ENCODE assay signal across 8 cellular contexts in the genomic region with DNA sequence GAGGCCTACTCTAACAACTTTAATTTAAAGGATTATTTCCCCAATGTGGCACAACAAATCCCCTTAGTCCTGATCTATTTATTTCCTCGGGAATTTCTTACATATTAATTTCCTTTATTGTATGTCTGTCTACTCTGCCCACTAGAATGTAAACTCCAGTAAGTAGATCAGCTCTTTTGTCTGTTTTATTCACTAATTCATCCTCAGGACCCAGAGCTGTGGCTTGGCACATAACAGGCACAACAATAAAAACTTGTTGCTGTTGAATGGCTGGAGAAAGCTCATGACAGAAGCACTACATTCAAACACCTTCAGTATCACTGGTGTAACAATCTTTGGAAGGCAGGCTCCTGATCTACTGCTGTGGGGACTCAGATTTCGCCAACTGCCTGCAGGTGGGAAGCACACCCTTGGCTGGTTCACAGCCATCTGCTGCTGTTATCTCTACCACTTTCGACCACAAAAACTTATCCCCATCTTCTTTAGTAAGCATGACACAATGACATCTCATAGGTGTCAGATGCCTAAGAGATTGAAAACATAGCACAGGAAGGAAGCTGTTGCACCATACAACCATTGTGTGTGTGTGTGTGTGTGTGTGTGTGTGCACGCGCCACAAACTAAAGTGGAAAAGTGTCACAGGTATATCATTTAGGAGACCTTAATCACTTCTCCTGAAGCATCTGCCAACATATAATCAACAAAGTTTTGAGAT. TPM values are rescaled to one million over a fixed set of nuclear protein-coding genes. Genes with fewer than 3 reads are reported as not detected.
A peak's percentile ranks its signal among the peaks of the same experiment; 100 is the strongest.
DNase-seq lines count a peak whose midpoint lies in the region; ATAC-seq, FAIRE-seq and TF ChIP-seq lines count a peak whose summit lies in the region.

No MANE protein-coding gene starts in this region.

- peaks cover 37% of the 10 kb centered on the region for H3K36me3 ChIP-seq in K562 (ENCODE audit: control insufficient read depth, insufficient read depth, low read length)

- BruUV-seq in K562 (replicated peaks; lab: Mats Ljungman, UMichigan), result no TSS peak

- no peaks in the 10 kb centered on the region for H3K27me3 Mint-ChIP-seq in stimulated activated naive CD8-positive, alpha-beta T cell treated with anti-CD3 and anti-CD28 coated beads, Interleukin-15, amount 100 ng/mL, for 72 hours

- in situ Hi-C loops in K562 (cut with MboI), result no loop called here

- POLR2A ChIA-PET in K562 (lab: Yijun Ruan, JAX), result interaction anchor here (0.5 to 10.1 kb wide), 9 partner anchors 11 to 663 kb away, joined by 3 to 212 read pairs (median 6); partner anchors contain the start of genes C22orf39, CDC45, HIRA and MRPL40

- DNase-seq in activated naive CD4-positive, alpha-beta T cell treated with Interleukin-2 at 50 U/mL for 16 hours, result peak; percentile 36
- no peak for DNase-seq in activated naive CD4-positive, alpha-beta T cell (lab: John Stamatoyannopoulos, UW)
- peak; percentile 51 for DNase-seq in NB4 (ENCODE audit: low read depth)
- DNase-seq in K562 (ENCODE audit: extremely low read depth in 1 of 4, low spot score in 3 of 4), result peak; percentile 87 to 96 (median 90)
- DNase-seq in stimulated activated naive CD8-positive, alpha-beta T cell treated with anti-CD3 and anti-CD28 coated beads, Interleukin-15, amount 100 ng/mL, for 72 hours, result peak; percentile 27 to 52
- DNase-seq in AML-193 (lab: John Stamatoyannopoulos, UW), result no peak

- WGBS in K562 (ENCODE audit: insufficient coverage, low coverage, missing lambda C conversion rate), result 24% methylated on average over 5 of the region's 5 CpGs

- peaks cover 24% of the 10 kb centered on the region for H3K9me1 ChIP-seq in K562 (ENCODE audit: control insufficient read depth, insufficient read depth, low read length)

- H3K9me3 ChIP-seq in K562 (replicated peaks; ENCODE audit: control insufficient read depth, insufficient read depth, low read depth, low read length), result no peaks in the 10 kb centered on the region

- intact Hi-C loops in K562 (cut with micrococcal nuclease), result loop anchor here (1.0 to 10.0 kb wide), 6 partner anchors 11 to 605 kb away; partner anchors contain the start of genes C22orf39 and TANGO2

- H3K27ac Mint-ChIP-seq in stimulated activated naive CD8-positive, alpha-beta T cell treated with anti-CD3 and anti-CD28 coated beads, Interleukin-15, amount 100 ng/mL, for 72 hours, result peak overlapping the region; percentile 43 to 67

- peak; percentile 98 for TF ChIP-seq EP300 in K562 (IDR thresholded peaks at IDR 0.05; ENCODE audit: low read length)

- ATAC-seq in K562 (peak; percentile 68), GM19023 (IDR thresholded peaks at IDR 0.05; ENCODE audit: unreplicated experiment) (no peak), GM18873 (IDR thresholded peaks at IDR 0.05; ENCODE audit: low FRiP score, unreplicated experiment) (no peak)
- ATAC-seq in stimulated activated naive CD8-positive, alpha-beta T cell treated with anti-CD3 and anti-CD28 coated beads, Interleukin-15, amount 100 ng/mL, for 72 hours, result peak; percentile 100

- no peaks in the 10 kb centered on the region for H3K27me3 ChIP-seq in K562 (ENCODE audit: control insufficient read depth in 2 of 2, insufficient read depth in 2 of 2, low read length in 2 of 2)

- peak overlapping the region; percentile 64 for H3K27ac ChIP-seq in K562 (ENCODE audit: extremely low read depth, low read depth, low read length)

- peaks cover 100% of the 10 kb centered on the region for H3K79me2 ChIP-seq in K562 (ENCODE audit: control insufficient read depth, insufficient read depth, low read length)

- H3K4me3 Mint-ChIP-seq in stimulated activated naive CD8-positive, alpha-beta T cell treated with anti-CD3 and anti-CD28 coated beads, Interleukin-15, amount 100 ng/mL, for 72 hours, result peak overlapping the region; percentile 43 to 46

- TF ChIP-seq RAD21 in K562 (CRISPR knock-in tag; conservative IDR thresholded peaks at IDR 0.05 in 1 of 2, IDR thresholded peaks at IDR 0.05 in 1 of 2), result no peak

- H3K4me1 ChIP-seq in K562 (replicated peaks in 1 of 2; ENCODE audit: control insufficient read depth in 2 of 2, insufficient read depth in 2 of 2, low read length in 2 of 2), result peaks cover 44 to 50% of the 10 kb centered on the region in 2 experiments

- TF ChIP-seq POLR2A in NB4 (IDR thresholded peaks at IDR 0.05; ENCODE audit: extremely low read depth, insufficient read length) (no peak), K562 (conservative IDR thresholded peaks at IDR 0.05) (no peak)

- H4K20me1 ChIP-seq in K562 (replicated peaks; ENCODE audit: control insufficient read depth, insufficient read depth, low read length), result peaks cover 58% of the 10 kb centered on the region

- H3K4me2 ChIP-seq in K562 (ENCODE audit: insufficient read depth, low read length), result peak overlapping the region; percentile 57

- no peak overlapping the region for H2AFZ ChIP-seq in K562 (ENCODE audit: low read depth, low read length)

- H3K9ac ChIP-seq in K562 (ENCODE audit: insufficient read depth in 1 of 2, low read depth in 2 of 2, low read length in 2 of 2), result peak overlapping the region in 1 of 2 experiments; percentile 4; a peak in 2 of 4 replicates

- peaks cover 51% of the 10 kb centered on the region for H3K4me1 Mint-ChIP-seq in stimulated activated naive CD8-positive, alpha-beta T cell treated with anti-CD3 and anti-CD28 coated beads, Interleukin-15, amount 100 ng/mL, for 72 hours

- peak; percentile 76 for FAIRE-seq in K562 (lab: Jason Lieb, UNC)

- H3K4me3 ChIP-seq in NB4 (ENCODE audit: low read depth, low read length), result no peak overlapping the region
- no peak overlapping the region for H3K4me3 ChIP-seq in K562

- no peaks in the 10 kb centered on the region for H3K9me3 Mint-ChIP-seq in stimulated activated naive CD8-positive, alpha-beta T cell treated with anti-CD3 and anti-CD28 coated beads, Interleukin-15, amount 100 ng/mL, for 72 hours

- CTCF ChIA-PET in K562 (lab: Yijun Ruan, JAX; ENCODE audit: low intra/inter-chr PET ratio), result interaction anchor here (0.7 kb wide), 1 partner anchor 22 kb away, joined by 3 read pairs; no protein-coding TSS in a partner anchor

- TF ChIP-seq CTCF in NB4 (IDR thresholded peaks at IDR 0.05; ENCODE audit: low read depth, low read length) (no peak), K562 (IDR thresholded peaks at IDR 0.05 in 2 of 3, conservative IDR thresholded peaks at IDR 0.05 in 1 of 3; ENCODE audit: insufficient read depth in 2 of 3, low read depth in 1 of 3, low read length in 3 of 3) (peak in 1 of 3 experiments; percentile 19; a peak in 2 of 6 replicates)

RNA-seq across cellular contexts. Expression of gene HIRA, which starts 11.9 kb away (rescaled TPM):
- 103 and 120 TPM in 2 replicates for total RNA-seq in K562 (2011; cell fraction: chromatin; rRNA removed; ENCODE audit: low replicate concordance)
- 79.7 and 81.6 TPM in 2 replicates for total RNA-seq in K562 (2011; cell fraction: nucleolus; rRNA removed)
- total RNA-seq in K562 (2011; cell fraction: nucleoplasm; rRNA removed), result 66.5 and 67.1 TPM in 2 replicates
- total RNA-seq in K562 (2014; rRNA removed) (58.3 and 70.6 TPM in 2 replicates), K562 (2014; rRNA removed; fragmentation: Illumina TruSeq; extraction: Trizol) (53.9 and 54.0 TPM in 2 replicates), K562 (2015; rRNA removed; fragmentation: Illumina TruSeq; extraction: Trizol) (57.5 and 58.4 TPM in 2 replicates), K562 (2021) (115 and 132 TPM in 2 replicates)
- polyA plus RNA-seq in K562 (2011; rRNA removed) (71.7 and 82.2 TPM in 2 replicates), K562 (2014; fragmentation: Illumina TruSeq; extraction: Trizol) (106 and 114 TPM in 2 replicates), K562 (2014; fragmentation: Nextera tagmentation; extraction: Ambion mirVana) (1 to 10 TPM in 1 of 2 experiments, under 1 TPM in 1; 0.96 to 1.2 TPM), K562 (2014; rRNA removed) (80.0 and 80.8 TPM in 2 replicates)
- 105 and 109 TPM in 2 replicates for polyA plus RNA-seq in K562 (2011; cell fraction: cytosol; rRNA removed)
- 104 and 124 TPM in 2 replicates for polyA plus RNA-seq in K562 (2011; cell fraction: nucleus; rRNA removed)
- 91.6 and 91.8 TPM in 2 replicates for polyA plus RNA-seq in K562 (2012)
- polyA minus RNA-seq in K562 (2011; rRNA and poly(A)+ RNA removed), result 93.7 and 126 TPM in 2 replicates
- polyA minus RNA-seq in K562 (2011; cell fraction: cytosol; rRNA and poly(A)+ RNA removed), result 65.3 and 93.4 TPM in 2 replicates
- polyA minus RNA-seq in K562 (2011; cell fraction: nucleus; rRNA and poly(A)+ RNA removed), result 30.3 and 61.3 TPM in 2 replicates

RNA-seq across cellular contexts. Expression of gene MRPL40, which starts 12.7 kb away (rescaled TPM):
- total RNA-seq in K562 (2011; cell fraction: chromatin; rRNA removed; ENCODE audit: low replicate concordance), result 13.9 and 26.1 TPM in 2 replicates
- 29.0 and 32.5 TPM in 2 replicates for total RNA-seq in K562 (2011; cell fraction: nucleolus; rRNA removed)
- total RNA-seq in K562 (2011; cell fraction: nucleoplasm; rRNA removed), result 25.1 and 32.0 TPM in 2 replicates
- total RNA-seq in K562 (2014; rRNA removed) (160 and 182 TPM in 2 replicates), K562 (2014; rRNA removed; fragmentation: Illumina TruSeq; extraction: Trizol) (208 and 209 TPM in 2 replicates), K562 (2015; rRNA removed; fragmentation: Illumina TruSeq; extraction: Trizol) (181 and 198 TPM in 2 replicates), K562 (2021) (132 and 144 TPM in 2 replicates)
- polyA plus RNA-seq in K562 (2011; rRNA removed) (175 and 219 TPM in 2 replicates), K562 (2014; fragmentation: Illumina TruSeq; extraction: Trizol) (197 and 237 TPM in 2 replicates), K562 (2014; fragmentation: Nextera tagmentation; extraction: Ambion mirVana) (100 to 1,000 TPM; 601 to 652 TPM), K562 (2014; rRNA removed) (223 TPM in 2 replicates)
- 88.3 and 113 TPM in 2 replicates for polyA plus RNA-seq in K562 (2011; cell fraction: cytosol; rRNA removed)
- polyA plus RNA-seq in K562 (2011; cell fraction: nucleus; rRNA removed), result 34.6 and 66.5 TPM in 2 replicates
- polyA plus RNA-seq in K562 (2012), result 159 TPM in 2 replicates
- polyA minus RNA-seq in K562 (2011; rRNA and poly(A)+ RNA removed), result 52.5 and 73.2 TPM in 2 replicates
- 31.3 and 34.3 TPM in 2 replicates for polyA minus RNA-seq in K562 (2011; cell fraction: cytosol; rRNA and poly(A)+ RNA removed)
- polyA minus RNA-seq in K562 (2011; cell fraction: nucleus; rRNA and poly(A)+ RNA removed), result 12.0 and 31.3 TPM in 2 replicates

RNA-seq across cellular contexts. Expression of gene C22orf39, which starts 27.9 kb away (rescaled TPM):
- 119 and 122 TPM in 2 replicates for total RNA-seq in K562 (2011; cell fraction: chromatin; rRNA removed; ENCODE audit: low replicate concordance)
- total RNA-seq in K562 (2011; cell fraction: nucleolus; rRNA removed), result 71.8 and 76.0 TPM in 2 replicates
- total RNA-seq in K562 (2011; cell fraction: nucleoplasm; rRNA removed), result 107 and 142 TPM in 2 replicates
- total RNA-seq in K562 (2014; rRNA removed), result 94.7 and 124 TPM in 2 replicates
- 57.2 and 59.5 TPM in 2 replicates for total RNA-seq in K562 (2014; rRNA removed; fragmentation: Illumina TruSeq; extraction: Trizol)
- total RNA-seq in K562 (2015; rRNA removed; fragmentation: Illumina TruSeq; extraction: Trizol), result 61.3 and 63.2 TPM in 2 replicates
- 66.8 and 68.0 TPM in 2 replicates for total RNA-seq in K562 (2021)
- polyA plus RNA-seq in K562 (2011; rRNA removed), result 139 and 244 TPM in 2 replicates
- polyA plus RNA-seq in K562 (2011; cell fraction: cytosol; rRNA removed), result 164 and 257 TPM in 2 replicates
- polyA plus RNA-seq in K562 (2011; cell fraction: nucleus; rRNA removed), result 71.0 and 99.7 TPM in 2 replicates
- 87.8 and 120 TPM in 2 replicates for polyA plus RNA-seq in K562 (2012)
- polyA plus RNA-seq in K562 (2014; fragmentation: Illumina TruSeq; extraction: Trizol), result 68.6 and 73.5 TPM in 2 replicates
- 10 to 100 TPM; 20.4 to 25.9 TPM for polyA plus RNA-seq in K562 (2014; fragmentation: Nextera tagmentation; extraction: Ambion mirVana)
- polyA plus RNA-seq in K562 (2014; rRNA removed), result 112 and 121 TPM in 2 replicates
- 116 and 185 TPM in 2 replicates for polyA minus RNA-seq in K562 (2011; rRNA and poly(A)+ RNA removed)
- polyA minus RNA-seq in K562 (2011; cell fraction: cytosol; rRNA and poly(A)+ RNA removed), result 49.4 and 80.5 TPM in 2 replicates
- 24.9 and 58.9 TPM in 2 replicates for polyA minus RNA-seq in K562 (2011; cell fraction: nucleus; rRNA and poly(A)+ RNA removed)

RNA-seq across cellular contexts. Expression of gene UFD1, which starts 59.4 kb away (rescaled TPM):
- 307 and 375 TPM in 2 replicates for total RNA-seq in K562 (2011; cell fraction: chromatin; rRNA removed; ENCODE audit: low replicate concordance)
- 219 and 230 TPM in 2 replicates for total RNA-seq in K562 (2011; cell fraction: nucleolus; rRNA removed)
- total RNA-seq in K562 (2011; cell fraction: nucleoplasm; rRNA removed), result 278 and 374 TPM in 2 replicates
- 238 and 290 TPM in 2 replicates for total RNA-seq in K562 (2014; rRNA removed)
- 361 and 365 TPM in 2 replicates for total RNA-seq in K562 (2014; rRNA removed; fragmentation: Illumina TruSeq; extraction: Trizol)
- 330 and 363 TPM in 2 replicates for total RNA-seq in K562 (2015; rRNA removed; fragmentation: Illumina TruSeq; extraction: Trizol)
- total RNA-seq in K562 (2021), result 284 and 307 TPM in 2 replicates
- polyA plus RNA-seq in K562 (2011; rRNA removed), result 428 and 564 TPM in 2 replicates
- 516 and 625 TPM in 2 replicates for polyA plus RNA-seq in K562 (2011; cell fraction: cytosol; rRNA removed)
- polyA plus RNA-seq in K562 (2011; cell fraction: nucleus; rRNA removed), result 577 and 723 TPM in 2 replicates
- polyA plus RNA-seq in K562 (2012), result 381 and 502 TPM in 2 replicates
- 551 and 645 TPM in 2 replicates for polyA plus RNA-seq in K562 (2014; fragmentation: Illumina TruSeq; extraction: Trizol)
- 100 to 1,000 TPM; 503 to 627 TPM for polyA plus RNA-seq in K562 (2014; fragmentation: Nextera tagmentation; extraction: Ambion mirVana)
- 321 and 446 TPM in 2 replicates for polyA plus RNA-seq in K562 (2014; rRNA removed)
- polyA minus RNA-seq in K562 (2011; rRNA and poly(A)+ RNA removed), result 432 and 439 TPM in 2 replicates
- polyA minus RNA-seq in K562 (2011; cell fraction: cytosol; rRNA and poly(A)+ RNA removed), result 143 and 172 TPM in 2 replicates
- 99.8 and 195 TPM in 2 replicates for polyA minus RNA-seq in K562 (2011; cell fraction: nucleus; rRNA and poly(A)+ RNA removed)

Comparison
In these comparisons a context has a peak if more than half of its experiments do, and no peak if none do; other contexts are left out.
1. DNase-seq: peak in activated naive CD4-positive, alpha-beta T cell treated with Interleukin-2 at 50 U/mL for 16 hours (single experiment), NB4 (single experiment), K562 (4 of 4) and stimulated activated naive CD8-positive, alpha-beta T cell treated with anti-CD3 and anti-CD28 coated beads, Interleukin-15, amount 100 ng/mL, for 72 hours (2 of 2); none in activated naive CD4-positive, alpha-beta T cell (0 of 4) and AML-193 (0 of 2).
2. ATAC-seq: peak in K562 (single experiment) and stimulated activated naive CD8-positive, alpha-beta T cell treated with anti-CD3 and anti-CD28 coated beads, Interleukin-15, amount 100 ng/mL, for 72 hours (single experiment); none in GM19023 (single experiment) and GM18873 (single experiment).